8 cellular contexts compared by ENCODE assay signal in the genomic region with DNA sequence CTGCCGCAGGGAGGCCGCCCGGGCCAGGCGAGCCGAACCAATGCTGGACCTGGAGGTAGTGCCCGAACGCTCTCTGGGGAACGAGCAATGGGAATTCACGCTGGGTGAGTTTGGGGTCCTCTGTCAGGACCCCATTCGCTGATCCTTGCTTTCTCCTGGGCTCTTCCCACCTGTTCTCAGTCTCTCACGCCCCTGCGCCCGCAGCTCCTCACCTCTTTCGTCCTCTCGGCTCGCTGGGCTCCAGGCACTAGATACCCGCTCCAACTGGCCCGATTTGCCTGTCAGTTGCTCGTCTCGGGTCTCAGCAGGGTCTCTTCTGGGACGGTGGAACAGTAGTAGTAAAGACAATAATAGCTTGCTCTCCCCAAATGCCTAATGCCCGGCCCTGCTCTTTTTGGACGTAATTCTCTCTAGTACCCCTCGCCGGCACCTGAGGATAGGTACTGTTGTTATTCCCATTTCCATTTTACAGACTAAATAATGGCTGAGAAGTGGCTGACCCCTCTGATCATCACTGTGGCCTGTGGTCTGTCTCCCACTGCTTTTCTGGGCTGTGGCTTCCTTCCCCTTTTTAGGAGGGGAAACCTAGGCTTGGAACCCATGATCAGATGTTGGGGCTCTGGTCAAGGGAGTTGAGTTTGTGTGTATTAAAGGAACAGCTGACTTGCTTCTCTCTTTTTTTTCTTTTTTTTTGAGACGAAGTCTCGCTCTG. TPM values are rescaled to one million over a fixed set of nuclear protein-coding genes. Genes with fewer than 3 reads are reported as not detected.
DNase-seq lines count a peak whose midpoint lies in the region; ATAC-seq lines count a peak whose summit lies in the region.

No MANE protein-coding gene starts in this region.

- H3K4me3 Mint-ChIP-seq in stimulated activated effector memory CD8-positive, alpha-beta T cell treated with anti-CD3 and anti-CD28 coated beads, Interleukin-12 subunit alpha, Interleukin-12 subunit beta, amount 100 ng/mL, for 72 hours: peak overlapping the region; percentile 91

- DNase-seq in left cardiac atrium (no peak), cardiac septum (ENCODE audit: low spot score) (no peak), KG1 (lab: John Stamatoyannopoulos, UW) (peak; percentile 33), iPS-NIHi11 (ENCODE audit: low spot score) (peak; percentile 58)
- peak in 1 of 2 donors; percentile 18 for DNase-seq in activated naive CD4-positive, alpha-beta T cell treated with anti-CD3 and anti-CD28 coated beads, Interleukin-2, amount 50 U/mL, for 72 hours (ENCODE audit: low spot score in 2 of 2)
- DNase-seq in stimulated activated effector memory CD8-positive, alpha-beta T cell treated with anti-CD3 and anti-CD28 coated beads, Interleukin-12 subunit alpha, Interleukin-12 subunit beta, amount 100 ng/mL, for 72 hours (ENCODE audit: low spot score in 2 of 2): no peak
- no peak for DNase-seq in effector CD4-positive, alpha-beta T cell

- peaks cover 7% of the 10 kb centered on the region in 2 donors for H3K36me3 Mint-ChIP-seq in activated naive CD4-positive, alpha-beta T cell treated with anti-CD3 and anti-CD28 coated beads, Interleukin-2, amount 50 U/mL, for 72 hours
- peaks cover 26% of the 10 kb centered on the region for H3K36me3 Mint-ChIP-seq in stimulated activated effector memory CD8-positive, alpha-beta T cell treated with anti-CD3 and anti-CD28 coated beads, Interleukin-12 subunit alpha, Interleukin-12 subunit beta, amount 100 ng/mL, for 72 hours

- H3K9me3 Mint-ChIP-seq in activated naive CD4-positive, alpha-beta T cell treated with anti-CD3 and anti-CD28 coated beads, Interleukin-2, amount 50 U/mL, for 72 hours: no peaks in the 10 kb centered on the region
- no peaks in the 10 kb centered on the region for H3K9me3 Mint-ChIP-seq in stimulated activated effector memory CD8-positive, alpha-beta T cell treated with anti-CD3 and anti-CD28 coated beads, Interleukin-12 subunit alpha, Interleukin-12 subunit beta, amount 100 ng/mL, for 72 hours

- peaks cover 31% of the 10 kb centered on the region for H3K4me1 Mint-ChIP-seq in stimulated activated effector memory CD8-positive, alpha-beta T cell treated with anti-CD3 and anti-CD28 coated beads, Interleukin-12 subunit alpha, Interleukin-12 subunit beta, amount 100 ng/mL, for 72 hours

- peak overlapping the region; percentile 89 to 90 for H3K27ac Mint-ChIP-seq in activated naive CD4-positive, alpha-beta T cell treated with anti-CD3 and anti-CD28 coated beads, Interleukin-2, amount 50 U/mL, for 72 hours
- H3K27ac Mint-ChIP-seq in stimulated activated effector memory CD8-positive, alpha-beta T cell treated with anti-CD3 and anti-CD28 coated beads, Interleukin-12 subunit alpha, Interleukin-12 subunit beta, amount 100 ng/mL, for 72 hours: peak overlapping the region; percentile 92

- ATAC-seq in left cardiac atrium (peak; percentile 1 to 72), GM18870 (IDR thresholded peaks at IDR 0.05; ENCODE audit: unreplicated experiment) (no peak)
- peak in 1 of 2 donors; percentile 6 for ATAC-seq in activated naive CD4-positive, alpha-beta T cell treated with anti-CD3 and anti-CD28 coated beads, Interleukin-2, amount 50 U/mL, for 72 hours
- peak; percentile 2 for ATAC-seq in stimulated activated effector memory CD8-positive, alpha-beta T cell treated with anti-CD3 and anti-CD28 coated beads, Interleukin-12 subunit alpha, Interleukin-12 subunit beta, amount 100 ng/mL, for 72 hours

- intact Hi-C loops in left cardiac atrium (cut with DNase I) (no loop called here), cardiac septum (cut with DNase I) (no loop called here)

RNA-seq across cellular contexts. Expression of a gene that starts 0.6 kb away (rescaled TPM):
- 10 to 100 TPM; 11.0 to 11.8 TPM for total RNA-seq in left cardiac atrium
- 8.8 TPM for total RNA-seq in cardiac septum
- total RNA-seq in activated naive CD4-positive, alpha-beta T cell treated with anti-CD3 and anti-CD28 coated beads, Interleukin-2, amount 50 U/mL, for 72 hours: 10 to 100 TPM; 15.6 to 16.6 TPM

RNA-seq across cellular contexts. Expression of a gene that starts 40.5 kb away (rescaled TPM):
- total RNA-seq in left cardiac atrium (10 to 100 TPM; 11.3 to 15.1 TPM), cardiac septum (12.4 TPM)
- total RNA-seq in activated naive CD4-positive, alpha-beta T cell treated with anti-CD3 and anti-CD28 coated beads, Interleukin-2, amount 50 U/mL, for 72 hours: 1 to 10 TPM; 3.2 to 4.7 TPM

RNA-seq across cellular contexts. Expression of a gene that starts 49.4 kb away (rescaled TPM):
- total RNA-seq in left cardiac atrium (10 to 100 TPM; 10.6 to 11.1 TPM), cardiac septum (11.0 TPM)
- total RNA-seq in activated naive CD4-positive, alpha-beta T cell treated with anti-CD3 and anti-CD28 coated beads, Interleukin-2, amount 50 U/mL, for 72 hours: 10 to 100 TPM; 15.7 to 43.5 TPM

RNA-seq across cellular contexts. Expression of a gene that starts 49.5 kb away (rescaled TPM):
- total RNA-seq in left cardiac atrium (1 to 10 TPM; 8.0 to 8.5 TPM), cardiac septum (9.5 TPM)
- 10 to 100 TPM; 27.9 to 38.7 TPM for total RNA-seq in activated naive CD4-positive, alpha-beta T cell treated with anti-CD3 and anti-CD28 coated beads, Interleukin-2, amount 50 U/mL, for 72 hours

RNA-seq across cellular contexts. Expression of a gene that starts 54.3 kb away (rescaled TPM):
- total RNA-seq in left cardiac atrium (10 to 100 TPM; 24.3 to 48.1 TPM), cardiac septum (49.1 TPM)
- 10 to 100 TPM; 26.0 to 58.8 TPM for total RNA-seq in activated naive CD4-positive, alpha-beta T cell treated with anti-CD3 and anti-CD28 coated beads, Interleukin-2, amount 50 U/mL, for 72 hours

Comparison
In these comparisons a context has a peak if more than half of its experiments do, and no peak if none do; other contexts are left out.
1. DNase-seq: peak in KG1 (single experiment) and iPS-NIHi11 (single experiment); none in left cardiac atrium (single experiment), cardiac septum (single experiment), stimulated activated effector memory CD8-positive, alpha-beta T cell treated with anti-CD3 and anti-CD28 coated beads, Interleukin-12 subunit alpha, Interleukin-12 subunit beta, amount 100 ng/mL, for 72 hours (0 of 2) and effector CD4-positive, alpha-beta T cell (single experiment).